7 cellular contexts compared by ENCODE assay signal in the genomic region with DNA sequence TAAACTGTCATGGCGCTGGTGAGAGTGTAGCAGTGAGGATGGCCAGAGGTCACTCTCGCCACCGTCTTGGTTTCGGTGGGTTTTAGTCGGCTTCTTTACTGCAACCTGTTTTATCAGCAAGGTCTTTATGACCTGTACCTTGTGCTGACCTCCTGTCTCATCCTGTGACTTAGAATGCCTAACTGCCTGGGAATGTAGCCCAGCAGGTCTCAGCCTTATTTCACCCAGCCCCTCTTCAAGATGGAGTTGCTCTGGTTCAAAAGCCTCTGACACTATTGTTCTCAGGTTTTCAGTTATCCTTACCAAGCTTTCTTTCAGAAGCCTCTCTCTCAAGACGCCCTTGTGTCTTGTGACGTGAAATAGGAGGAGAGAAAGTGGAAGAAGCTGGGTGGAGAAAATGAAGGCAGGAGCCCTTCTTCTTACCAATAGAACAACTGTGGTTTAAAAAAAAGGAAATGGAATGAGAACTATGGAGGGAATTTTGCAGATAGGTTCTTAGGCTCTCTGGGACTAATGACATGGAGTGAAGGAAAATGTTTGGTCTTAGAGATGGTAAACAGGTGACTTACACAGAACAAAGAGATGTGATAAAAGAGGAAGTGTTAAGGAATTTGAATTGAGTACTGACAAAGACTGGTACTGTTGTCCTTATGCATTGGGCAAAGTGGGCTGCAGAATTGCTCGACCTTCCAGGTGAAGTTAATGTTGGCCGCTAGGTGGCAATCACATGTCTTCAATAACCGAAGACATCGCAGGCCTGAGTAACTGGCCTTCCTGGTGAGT.
A peak's percentile ranks its signal among the peaks of the same experiment; 100 is the strongest.
DNase-seq lines count a peak whose midpoint lies in the region; ATAC-seq and TF ChIP-seq lines count a peak whose summit lies in the region.

No MANE protein-coding gene starts in this region.

- H3K36me3 ChIP-seq in HCT116 (ENCODE audit: control insufficient read depth in 1 of 2, insufficient read depth in 2 of 2, low read length in 2 of 2) (no peaks in the 10 kb centered on the region), MG63 (no peaks in the 10 kb centered on the region; the same call in 1 of the 2 replicates), SJSA1 (no peaks in the 10 kb centered on the region), heart left ventricle (no peaks in the 10 kb centered on the region), rectal smooth muscle tissue (ENCODE audit: control insufficient read depth, insufficient read depth, low read length) (no peaks in the 10 kb centered on the region)

- no peaks in the 10 kb centered on the region for H3K27me3 ChIP-seq in HCT116 (ENCODE audit: insufficient read depth, low read length)
- H3K27me3 ChIP-seq in MG63: no peaks in the 10 kb centered on the region
- H3K27me3 ChIP-seq in SJSA1 (replicated peaks): no peaks in the 10 kb centered on the region
- H3K27me3 ChIP-seq in heart left ventricle: no peaks in the 10 kb centered on the region
- H3K27me3 ChIP-seq in rectal smooth muscle tissue (ENCODE audit: control insufficient read depth, insufficient read depth, low read length): no peaks in the 10 kb centered on the region

- intact Hi-C loops in HCT116 (cut with micrococcal nuclease): loop anchor here (1.0 kb wide), 1 partner anchor 376 kb away; no protein-coding TSS in a partner anchor
- intact Hi-C loops in heart left ventricle (cut with DNase I): loop anchor here in 9 of 10 donors (1.0 to 10.0 kb wide), 7 partner anchors 35 to 376 kb away; a partner anchor contains a TSS

- H3K4me1 ChIP-seq in HCT116 (ENCODE audit: control insufficient read depth in 1 of 2, insufficient read depth in 2 of 2, low read length in 2 of 2): no peaks in the 10 kb centered on the region
- H3K4me1 ChIP-seq in SJSA1 (replicated peaks): peaks cover 19% of the 10 kb centered on the region
- H3K4me1 ChIP-seq in heart left ventricle: peaks cover 0 to 14% (median 2%) of the 10 kb centered on the region in 12 donors
- H3K4me1 ChIP-seq in rectal smooth muscle tissue (ENCODE audit: control insufficient read depth, insufficient read depth, low read length): peaks cover 4% of the 10 kb centered on the region

- H3K4me3 ChIP-seq in GM12864 (ENCODE audit: low read depth, low read length): no peak overlapping the region
- H3K4me3 ChIP-seq in HCT116 (replicated peaks in 1 of 2; ENCODE audit: low read depth in 1 of 2, low read length in 2 of 2): no peak overlapping the region
- H3K4me3 ChIP-seq in MG63: no peak overlapping the region
- no peak overlapping the region for H3K4me3 ChIP-seq in SJSA1
- H3K4me3 ChIP-seq in heart left ventricle: no peak overlapping the region
- no peak overlapping the region for H3K4me3 ChIP-seq in rectal smooth muscle tissue (ENCODE audit: low read length)

- no peaks in the 10 kb centered on the region for H3K9me2 ChIP-seq in HCT116 (ENCODE audit: insufficient read depth)

- peaks cover 14% of the 10 kb centered on the region for H3K27me3 Mint-ChIP-seq in activated naive CD8-positive, alpha-beta T cell treated with anti-CD3 and anti-CD28 coated beads for 36 hours

- no peak overlapping the region for H3K4me3 Mint-ChIP-seq in activated naive CD8-positive, alpha-beta T cell treated with anti-CD3 and anti-CD28 coated beads for 36 hours

- DNase-seq in GM12864 (ENCODE audit: low read depth): peak; percentile 56
- peak; percentile 71 for DNase-seq in HCT116 (ENCODE audit: low read depth, low spot score)
- DNase-seq in MG63: peak; percentile 74
- peak; percentile 60 to 63 for DNase-seq in SJSA1 (ENCODE audit: low read depth in 1 of 2, low spot score in 2 of 2)
- DNase-seq in activated naive CD8-positive, alpha-beta T cell treated with anti-CD3 and anti-CD28 coated beads for 36 hours: peak; percentile 32
- DNase-seq in heart left ventricle: peak in 4 of 5 donors; percentile 61 to 69 (median 66)

- peak; percentile 87 for TF ChIP-seq RAD21 in HCT116 (IDR thresholded peaks at IDR 0.05; ENCODE audit: low read depth)

- 37 to 50% (median 40%) methylated on average over 11 of the region's 11 CpGs for WGBS in heart left ventricle, 4 donors

- no peak overlapping the region for H3K27ac Mint-ChIP-seq in activated naive CD8-positive, alpha-beta T cell treated with anti-CD3 and anti-CD28 coated beads for 36 hours

- H3K9me3 Mint-ChIP-seq in activated naive CD8-positive, alpha-beta T cell treated with anti-CD3 and anti-CD28 coated beads for 36 hours: no peaks in the 10 kb centered on the region

- H4K20me1 ChIP-seq in HCT116 (ENCODE audit: insufficient read depth): no peaks in the 10 kb centered on the region

- TF ChIP-seq POLR2A in HCT116 (IDR thresholded peaks at IDR 0.05; ENCODE audit: borderline replicate concordance, extremely low read depth, insufficient read depth, insufficient read length): no peak
- no peak for TF ChIP-seq POLR2A in heart left ventricle (IDR thresholded peaks at IDR 0.05)

- no TSS peak for BruUV-seq in HCT116 (replicated peaks; lab: Mats Ljungman, UMichigan)

- H3K36me3 Mint-ChIP-seq in activated naive CD8-positive, alpha-beta T cell treated with anti-CD3 and anti-CD28 coated beads for 36 hours: no peaks in the 10 kb centered on the region

- peak; percentile 80 for TF ChIP-seq CTCF in GM12864 (IDR thresholded peaks at IDR 0.05; ENCODE audit: low read depth, low read length, missing control alignments)
- peak; percentile 65 to 80 (median 68); a peak in 5 of 6 replicates for TF ChIP-seq CTCF in HCT116 (IDR thresholded peaks at IDR 0.05 in 2 of 3, conservative IDR thresholded peaks at IDR 0.05 in 1 of 3; ENCODE audit: borderline replicate concordance in 1 of 3, insufficient read depth in 1 of 3, low read depth in 2 of 3, low read length in 2 of 3)
- TF ChIP-seq CTCF in heart left ventricle (IDR thresholded peaks at IDR 0.05): peak; percentile 67 to 88 (median 74)

- H3K4me2 ChIP-seq in HCT116 (ENCODE audit: low read length): no peak overlapping the region

- H3K9me3 ChIP-seq in HCT116 (ENCODE audit: control insufficient read depth in 1 of 2, insufficient read depth in 1 of 2, low read depth in 1 of 2, low read length in 2 of 2) (no peaks in the 10 kb centered on the region), MG63 (no peaks in the 10 kb centered on the region), SJSA1 (replicated peaks) (no peaks in the 10 kb centered on the region), heart left ventricle (no peaks in the 10 kb centered on the region)

- RAD21 ChIA-PET in HCT116 (lab: Charles Lee; ENCODE audit: low non-redundant PET in 1 of 2, low total read pairs in 2 of 2, uncharacterized antibody in 2 of 2, unreplicated experiment in 2 of 2): no interaction called here

- peaks cover 2% of the 10 kb centered on the region for H3K4me1 Mint-ChIP-seq in activated naive CD8-positive, alpha-beta T cell treated with anti-CD3 and anti-CD28 coated beads for 36 hours

- H3K9ac ChIP-seq in HCT116 (ENCODE audit: low read length) (no peak overlapping the region), rectal smooth muscle tissue (ENCODE audit: low read length) (no peak overlapping the region)

- H2AFZ ChIP-seq in HCT116 (ENCODE audit: low read depth, low read length, poor library complexity, severe bottlenecking): peak overlapping the region; percentile 79

- no peaks in the 10 kb centered on the region for H3K79me2 ChIP-seq in HCT116 (ENCODE audit: insufficient read depth, low read length)

- POLR2A ChIA-PET in HCT116 (lab: Charles Lee): interaction anchor here (1.2 kb wide), 1 partner anchor 375 kb away, joined by 4 read pairs; no protein-coding TSS in a partner anchor

- no peak overlapping the region for H3K27ac ChIP-seq in HCT116 (ENCODE audit: low read depth, low read length)
- no peak overlapping the region for H3K27ac ChIP-seq in SJSA1
- no peak overlapping the region for H3K27ac ChIP-seq in heart left ventricle
- peak overlapping the region; percentile 28 for H3K27ac ChIP-seq in rectal smooth muscle tissue (ENCODE audit: low read depth, low read length)

- ATAC-seq in HCT116: peak; percentile 97
- ATAC-seq in heart left ventricle: peak; percentile 64 to 83 (median 71)

- CTCF ChIA-PET in HCT116 (lab: Charles Lee): interaction anchor here (0.7 to 1.6 kb wide), 8 partner anchors 11 to 378 kb away, joined by 3 to 8 read pairs (median 4); no protein-coding TSS in a partner anchor

TF ChIP-seq in HCT116, 20 proteins besides CTCF, POLR2A, EP300 and RAD21 (continues in another document):
- TF ChIP-seq, protein P1, sequence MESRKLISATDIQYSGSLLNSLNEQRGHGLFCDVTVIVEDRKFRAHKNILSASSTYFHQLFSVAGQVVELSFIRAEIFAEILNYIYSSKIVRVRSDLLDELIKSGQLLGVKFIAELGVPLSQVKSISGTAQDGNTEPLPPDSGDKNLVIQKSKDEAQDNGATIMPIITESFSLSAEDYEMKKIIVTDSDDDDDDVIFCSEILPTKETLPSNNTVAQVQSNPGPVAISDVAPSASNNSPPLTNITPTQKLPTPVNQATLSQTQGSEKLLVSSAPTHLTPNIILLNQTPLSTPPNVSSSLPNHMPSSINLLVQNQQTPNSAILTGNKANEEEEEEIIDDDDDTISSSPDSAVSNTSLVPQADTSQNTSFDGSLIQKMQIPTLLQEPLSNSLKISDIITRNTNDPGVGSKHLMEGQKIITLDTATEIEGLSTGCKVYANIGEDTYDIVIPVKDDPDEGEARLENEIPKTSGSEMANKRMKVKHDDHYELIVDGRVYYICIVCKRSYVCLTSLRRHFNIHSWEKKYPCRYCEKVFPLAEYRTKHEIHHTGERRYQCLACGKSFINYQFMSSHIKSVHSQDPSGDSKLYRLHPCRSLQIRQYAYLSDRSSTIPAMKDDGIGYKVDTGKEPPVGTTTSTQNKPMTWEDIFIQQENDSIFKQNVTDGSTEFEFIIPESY (IDR thresholded peaks at IDR 0.05; ENCODE audit: extremely low read depth, insufficient replicate concordance, low read length): no peak
- TF ChIP-seq CEBPB (IDR thresholded peaks at IDR 0.05; ENCODE audit: low read depth): no peak
- TF ChIP-seq FOSL1 (IDR thresholded peaks at IDR 0.05; ENCODE audit: low read depth): no peak
- no peak for TF ChIP-seq EZH2phosphoT487 (IDR thresholded peaks at IDR 0.05; ENCODE audit: borderline replicate concordance)
